ENCODE assay signal across 8 cellular contexts in the genomic region with DNA sequence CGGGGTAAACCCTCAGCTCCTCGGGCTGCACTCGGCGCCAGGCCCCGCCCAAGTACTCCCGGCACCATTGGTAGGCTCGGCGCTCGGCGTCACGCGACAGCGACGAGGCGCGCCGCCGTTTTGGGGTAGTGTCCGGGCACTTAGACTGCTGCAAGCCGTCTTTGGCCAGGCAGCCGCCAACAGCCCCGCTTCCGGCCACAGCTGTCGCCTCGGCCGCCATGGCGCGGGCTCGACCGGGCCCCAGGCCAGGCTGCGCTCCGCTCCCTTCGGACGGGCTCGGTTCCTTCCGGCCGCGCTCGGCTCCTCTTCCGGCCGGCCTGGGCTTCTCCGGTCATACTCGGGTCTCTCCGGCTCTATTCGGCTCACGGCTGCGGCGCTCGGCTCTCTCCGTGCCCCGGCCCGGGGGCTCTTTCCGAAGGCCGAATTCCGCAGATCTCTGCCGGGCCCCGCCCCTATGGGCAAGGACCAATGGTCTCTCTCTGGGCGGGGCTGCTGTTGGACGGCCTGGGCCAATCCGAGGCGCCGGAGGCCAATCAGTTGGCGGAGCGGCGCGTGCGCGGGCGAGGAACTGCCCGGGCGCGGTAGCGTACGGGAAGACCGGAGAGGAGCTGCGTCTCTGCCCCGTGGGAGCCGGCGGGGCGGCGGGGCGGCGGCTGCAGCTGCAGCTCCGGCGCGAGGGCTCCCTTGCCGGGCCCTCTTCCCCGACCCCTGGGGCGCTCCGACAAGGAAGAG. TPM values are rescaled to one million over a fixed set of nuclear protein-coding genes. Genes with fewer than 3 reads are reported as not detected.
DNase-seq lines count a peak whose midpoint lies in the region; ATAC-seq and TF ChIP-seq lines count a peak whose summit lies in the region.

A gene with protein sequence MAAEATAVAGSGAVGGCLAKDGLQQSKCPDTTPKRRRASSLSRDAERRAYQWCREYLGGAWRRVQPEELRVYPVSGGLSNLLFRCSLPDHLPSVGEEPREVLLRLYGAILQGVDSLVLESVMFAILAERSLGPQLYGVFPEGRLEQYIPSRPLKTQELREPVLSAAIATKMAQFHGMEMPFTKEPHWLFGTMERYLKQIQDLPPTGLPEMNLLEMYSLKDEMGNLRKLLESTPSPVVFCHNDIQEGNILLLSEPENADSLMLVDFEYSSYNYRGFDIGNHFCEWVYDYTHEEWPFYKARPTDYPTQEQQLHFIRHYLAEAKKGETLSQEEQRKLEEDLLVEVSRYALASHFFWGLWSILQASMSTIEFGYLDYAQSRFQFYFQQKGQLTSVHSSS (minus strand): TSS at position 288 of the 732 bp plus-strand sequence. CDS start 68 bp downstream, at position 220.

- no peaks in the 10 kb centered on the region for H3K27me3 ChIP-seq in suprapubic skin

- TF ChIP-seq EP300 in suprapubic skin (IDR thresholded peaks at IDR 0.05): no peak

- H3K9me3 ChIP-seq in suprapubic skin: no peaks in the 10 kb centered on the region

- peak within 1 kb of the TSS; percentile 85 for H3K4me3 ChIP-seq in GM08714 (ENCODE audit: low read length)
- H3K4me3 ChIP-seq in suprapubic skin: peak within 1 kb of the TSS; percentile 81

- ATAC-seq in HG02610 (IDR thresholded peaks at IDR 0.05; ENCODE audit: unreplicated experiment): peak; percentile 89
- ATAC-seq in activated naive CD4-positive, alpha-beta T cell treated with anti-CD3 and anti-CD28 coated beads, Interleukin-2, amount 50 U/mL, for 72 hours: peak; percentile 92 to 93

- H3K27ac Mint-ChIP-seq in activated naive CD4-positive, alpha-beta T cell treated with anti-CD3 and anti-CD28 coated beads, Interleukin-2, amount 50 U/mL, for 72 hours: peak within 1 kb of the TSS; percentile 96 to 98

- peaks cover 14% of the 10 kb centered on the region for H3K36me3 ChIP-seq in suprapubic skin

- WGBS in suprapubic skin: under 1% methylated on average over 26 of the region's 90 CpGs

- peaks cover 35% of the 10 kb centered on the region for H3K4me1 ChIP-seq in suprapubic skin

- peak within 1 kb of the TSS; percentile 97 for H3K27ac ChIP-seq in suprapubic skin

- H3K9me3 Mint-ChIP-seq in activated naive CD4-positive, alpha-beta T cell treated with anti-CD3 and anti-CD28 coated beads, Interleukin-2, amount 50 U/mL, for 72 hours: no peaks in the 10 kb centered on the region

- DNase-seq in NCI-H1092 treated with DMSO at 0.1 percent for 48 hours (lab: John Stamatoyannopoulos, UW): peak; percentile 81
- DNase-seq in SKM-1 (lab: John Stamatoyannopoulos, UW; ENCODE audit: unreplicated experiment): peak; percentile 96
- DNase-seq in activated naive CD4-positive, alpha-beta T cell treated with anti-CD3 and anti-CD28 coated beads, Interleukin-2, amount 50 U/mL, for 72 hours (ENCODE audit: low spot score in 2 of 2): peak; percentile 98 to 99
- DNase-seq in globus pallidus (ENCODE audit: low spot score): peak; percentile 99
- peak; percentile 81 to 99 (median 97) for DNase-seq in nucleus accumbens (lab: John Stamatoyannopoulos, UW)
- DNase-seq in suprapubic skin (ENCODE audit: low spot score in 2 of 2): peak; percentile 99

- H3K36me3 Mint-ChIP-seq in activated naive CD4-positive, alpha-beta T cell treated with anti-CD3 and anti-CD28 coated beads, Interleukin-2, amount 50 U/mL, for 72 hours: peaks cover 5 to 16% of the 10 kb centered on the region in 2 donors

- TF ChIP-seq POLR2A in suprapubic skin (IDR thresholded peaks at IDR 0.05): peak; percentile 48 to 66

- no peak for TF ChIP-seq CTCF in suprapubic skin (IDR thresholded peaks at IDR 0.05)

RNA-seq across cellular contexts. Expression of the gene that starts here (rescaled TPM):
- 100 to 1,000 TPM in 1 of 2 donors, 10 to 100 TPM in 1; 83.8 to 127 TPM for total RNA-seq in activated naive CD4-positive, alpha-beta T cell treated with anti-CD3 and anti-CD28 coated beads, Interleukin-2, amount 50 U/mL, for 72 hours
- 10 to 100 TPM; 43.0 to 86.5 (median 73.0) TPM for total RNA-seq in suprapubic skin

Comparison
In these comparisons a context has a peak if more than half of its experiments do, and no peak if none do; other contexts are left out.
1. Peak in every context shown above with its lines: DNase-seq, ATAC-seq, H3K4me3 ChIP-seq and H3K27ac ChIP-seq.